ENCODE assay signal across 18 cellular contexts in genomic region chr10:86956841-86957448, GRCh38. TPM values are rescaled to one million over a fixed set of nuclear protein-coding genes. Genes with fewer than 3 reads are reported as not detected.
A peak's percentile ranks its signal among the peaks of the same experiment; 100 is the strongest.
DNase-seq lines count a peak whose midpoint lies in the region; ATAC-seq, FAIRE-seq and TF ChIP-seq lines count a peak whose summit lies in the region.
"Had no signal": no experiment of that assay in that cellular context is flagged by ENCODE, and none has a peak within 500 bp of the region (broad histone marks: within the 10 kb centered on the region; RNA-seq: fewer than 3 reads in every experiment).

No MANE protein-coding gene starts in this region.

- TF ChIP-seq RAD21 in H1 (IDR thresholded peaks at IDR 0.05 in 1 of 2, conservative IDR thresholded peaks at IDR 0.05 in 1 of 2; ENCODE audit: low read depth in 2 of 2, low read length in 2 of 2), result no peak

- FAIRE-seq in H1 (lab: Jason Lieb, UNC), result no peak
- FAIRE-seq: H54 had no signal

- peaks cover 5% of the 10 kb centered on the region for H3K36me3 Mint-ChIP-seq in nephron (ENCODE audit: low read depth)
- H3K36me3 Mint-ChIP-seq in T-helper 2 cell treated with Interferon-gamma antibody and Interleukin-4, amounts not matched to agents 5 μg/mL and 100 μg/mL, for 36 hours (ENCODE audit: low read depth), result peaks cover 1% of the 10 kb centered on the region
- H3K36me3 Mint-ChIP-seq: stimulated activated memory B cell treated with anti-CD40 and anti-IgM and Interleukin-4, amounts not matched to agents 10 μg/mL and 1 μg/mL and 100 μg/mL, for 72 hours had no signal

- peak overlapping the region; percentile 63 for H3K4ac ChIP-seq in H1 (replicated peaks; ENCODE audit: insufficient read length, low read depth, low read length)

- CTCF ChIA-PET in H1 (lab: Charles Lee; ENCODE audit: partially characterized antibody), result interaction anchor here (0.6 to 26.4 kb wide), 5 partner anchors 3 to 266 kb away, joined by 3 to 975 read pairs (median 3); partner anchors contain the start of genes ADIRF, MMRN2 and SNCG

- H2BK20ac ChIP-seq in H1 (ENCODE audit: low read length), result peak overlapping the region; percentile 96

- H3K36me3 ChIP-seq in H1 (ENCODE audit: control insufficient read depth in 2 of 4, insufficient read depth in 4 of 4, low read length in 3 of 4), result no peaks in the 10 kb centered on the region
- H3K36me3 ChIP-seq in tibial artery, result peaks cover 0 to 6% (median 0%) of the 10 kb centered on the region in 3 donors

- intact Hi-C loops in tibial artery (cut with DNase I; ENCODE audit: low total_unique reads), result no loop called here

- H3K4me1 ChIP-seq in H1 (replicated peaks in 1 of 4; ENCODE audit: control insufficient read depth in 3 of 4, insufficient read depth in 4 of 4, low read length in 3 of 4), result peaks cover 16 to 60% (median 48%) of the 10 kb centered on the region in 4 experiments
- peaks cover 15 to 91% (median 83%) of the 10 kb centered on the region in 4 donors for H3K4me1 ChIP-seq in tibial artery

- H3K79me1 ChIP-seq in H1 (ENCODE audit: low read depth, low read length), result no peaks in the 10 kb centered on the region

- TF ChIP-seq CTCF in H1 (IDR thresholded peaks at IDR 0.05; ENCODE audit: control extremely low read depth in 1 of 3, insufficient read depth in 1 of 3, low read depth in 1 of 3, low read length in 3 of 3) (no peak), nephron (IDR thresholded peaks at IDR 0.05; ENCODE audit: unreplicated experiment in 3 of 3) (no peak), tibial artery (IDR thresholded peaks at IDR 0.05) (no peak)

- H2BK12ac ChIP-seq in H1 (ENCODE audit: low read depth, low read length), result peak overlapping the region; percentile 99; the same call in 1 of the 2 replicates

- peak overlapping the region in 2 of 3 experiments; percentile 33 to 65 for H3K27ac Mint-ChIP-seq in nephron
- no peak overlapping the region for H3K27ac Mint-ChIP-seq in T-helper 2 cell treated with Interferon-gamma antibody and Interleukin-4, amounts not matched to agents 5 μg/mL and 100 μg/mL, for 36 hours
- H3K27ac Mint-ChIP-seq: activated T-helper 1 cell treated with anti-CD3 and anti-CD28 coated beads, Interleukin-12 subunit alpha, Interleukin-12 subunit beta, Interleukin-2, Interleukin-4 antibody, amounts not matched to agents 30 ng/mL and 10 ng/mL and 1 ng/mL, durations not matched to agents 14 hours and 24 hours and 36 hours; CD8-positive, alpha-beta T cell; stimulated activated memory B cell treated with anti-CD40 and anti-IgM and Interleukin-4, amounts not matched to agents 10 μg/mL and 1 μg/mL and 100 μg/mL, for 72 hours had no signal

- TF ChIP-seq POLR2A in H1 (IDR thresholded peaks at IDR 0.05; ENCODE audit: control extremely low read depth in 1 of 2, low read depth in 2 of 2, low read length in 2 of 2), result no peak

- H4K91ac ChIP-seq in H1 (replicated peaks; ENCODE audit: insufficient read length, low read length), result peak overlapping the region; percentile 91

- peak overlapping the region; percentile 89 for H2BK120ac ChIP-seq in H1 (replicated peaks; ENCODE audit: low read depth, low read length)

- H2BK5ac ChIP-seq in H1 (ENCODE audit: low read depth, low read length), result peak overlapping the region; percentile 99; the same call in 1 of the 2 replicates

- no peaks in the 10 kb centered on the region for H3K79me2 ChIP-seq in H1 (ENCODE audit: control insufficient read depth in 1 of 2, insufficient read depth in 2 of 2, low read length in 2 of 2)

- 88% methylated on average over 7 of the region's 7 CpGs; no CpG with 5 or more reads in 1 of the 2 experiments for WGBS in H1 (ENCODE audit: extremely low coverage in 1 of 2, insufficient coverage in 1 of 2, insufficient read length in 1 of 2, insufficient replicate concordance in 2 of 2, low coverage in 1 of 2, low lambda C conversion rate in 2 of 2, missing lambda C conversion rate in 1 of 2), 2 experiments

- peak; percentile 90 for DNase-seq in SK-N-DZ (ENCODE audit: low spot score)
- peak in 1 of 2 experiments; percentile 45 for DNase-seq in H1 (ENCODE audit: low read depth in 1 of 2, low spot score in 2 of 2)
- DNase-seq in tibial artery, result peak in 1 of 2 donors; percentile 79
- DNase-seq in T-helper 2 cell treated with Interferon-gamma antibody and Interleukin-4, amounts not matched to agents 5 μg/mL and 100 μg/mL, for 36 hours (ENCODE audit: low spot score), result no peak
- no peak for DNase-seq in Kasumi-1 (lab: John Stamatoyannopoulos, UW)
- DNase-seq: activated CD4-positive, alpha-beta T cell treated with anti-CD3 and anti-CD28 coated beads for 4 hours; body of pancreas; CD8-positive, alpha-beta T cell; GDM1; midbrain; stimulated activated CD4-positive, alpha-beta T cell treated with anti-CD3 and anti-CD28 coated beads, Interleukin-2, amount 100 ng/mL, for 48 hours had no signal

- H3K4me1 Mint-ChIP-seq in nephron, result peaks cover 43% of the 10 kb centered on the region
- H3K4me1 Mint-ChIP-seq in T-helper 2 cell treated with Interferon-gamma antibody and Interleukin-4, amounts not matched to agents 5 μg/mL and 100 μg/mL, for 36 hours (ENCODE audit: low read depth), result no peaks in the 10 kb centered on the region

- no peak for TF ChIP-seq EP300 in H1 (IDR thresholded peaks at IDR 0.05; ENCODE audit: borderline replicate concordance in 1 of 2, low read depth in 2 of 2, low read length in 2 of 2)

- H3K9me3 Mint-ChIP-seq in nephron, result peaks cover 11% of the 10 kb centered on the region
- H3K9me3 Mint-ChIP-seq in T-helper 2 cell treated with Interferon-gamma antibody and Interleukin-4, amounts not matched to agents 5 μg/mL and 100 μg/mL, for 36 hours, result peaks cover 7% of the 10 kb centered on the region

- H4K20me1 ChIP-seq in H1 (replicated peaks in 1 of 2; ENCODE audit: control insufficient read depth in 1 of 2, insufficient read depth in 2 of 2, low read length in 2 of 2), result no peaks in the 10 kb centered on the region

- no peak overlapping the region for H3K56ac ChIP-seq in H1 (replicated peaks; ENCODE audit: insufficient read length, low read depth, low read length)

- no peak overlapping the region for H4K8ac ChIP-seq in H1 (ENCODE audit: extremely low read depth, insufficient read depth, low read length)

- H3K4me3 ChIP-seq in H1 (ENCODE audit: extremely low read depth in 1 of 4, insufficient read depth in 2 of 4, low read depth in 3 of 4, low read length in 4 of 4) (no peak overlapping the region), tibial artery (peak overlapping the region; percentile 20 to 32)
- H3K4me3 ChIP-seq: body of pancreas had no signal

- H3K9me3 ChIP-seq in H1 (ENCODE audit: insufficient read depth in 2 of 2, low read depth in 1 of 2, low read length in 1 of 2) (peaks cover 3 to 6% of the 10 kb centered on the region in 2 experiments), tibial artery (no peaks in the 10 kb centered on the region)
- H3K9me3 ChIP-seq: body of pancreas had no signal

- peaks cover 3% of the 10 kb centered on the region for H3K27me3 Mint-ChIP-seq in nephron (ENCODE audit: low read depth)
- no peaks in the 10 kb centered on the region for H3K27me3 Mint-ChIP-seq in T-helper 2 cell treated with Interferon-gamma antibody and Interleukin-4, amounts not matched to agents 5 μg/mL and 100 μg/mL, for 36 hours (ENCODE audit: low read depth)

- no peak overlapping the region for H4K5ac ChIP-seq in H1 (ENCODE audit: insufficient read length, low read depth, low read length)

- peak overlapping the region; percentile 66; the same call in 1 of the 2 replicates for H2BK15ac ChIP-seq in H1 (ENCODE audit: low read length)

- no peak overlapping the region for H3K4me2 ChIP-seq in H1 (ENCODE audit: insufficient read depth in 1 of 2, low read depth in 2 of 2, low read length in 2 of 2)

- POLR2A ChIA-PET in H1 (lab: Charles Lee; ENCODE audit: partially characterized antibody), result interaction anchor here (1.2 to 4.4 kb wide), 6 partner anchors 10 to 136 kb away, joined by 3 to 38 read pairs (median 6); partner anchors contain the start of gene ADIRF

- H2AFZ ChIP-seq in H1 (ENCODE audit: low read length), result no peak overlapping the region

- H3K23ac ChIP-seq in H1 (ENCODE audit: insufficient read length), result no peak overlapping the region

- H3K23me2 ChIP-seq in H1 (ENCODE audit: low read depth, low read length), result no peaks in the 10 kb centered on the region

- H3K18ac ChIP-seq in H1 (ENCODE audit: extremely low read depth, low read length), result peak overlapping the region; percentile 85

- no peaks in the 10 kb centered on the region for H3K27me3 ChIP-seq in H1 (replicated peaks in 1 of 4; ENCODE audit: control insufficient read depth in 3 of 4, extremely low read depth in 1 of 4, insufficient read depth in 3 of 4, low read length in 3 of 4)
- no peaks in the 10 kb centered on the region for H3K27me3 ChIP-seq in tibial artery
- H3K27me3 ChIP-seq: body of pancreas had no signal

- H3K9ac ChIP-seq in H1 (replicated peaks in 1 of 4; ENCODE audit: extremely low read depth in 1 of 4, low read depth in 3 of 4, low read length in 3 of 4), result no peak overlapping the region

- peak overlapping the region; percentile 82; the same call in 1 of the 2 replicates for H2AK5ac ChIP-seq in H1 (ENCODE audit: low read depth, low read length)

- H3K4me3 Mint-ChIP-seq in nephron, result peak overlapping the region in 2 of 3 experiments; percentile 11 to 56
- H3K4me3 Mint-ChIP-seq in T-helper 2 cell treated with Interferon-gamma antibody and Interleukin-4, amounts not matched to agents 5 μg/mL and 100 μg/mL, for 36 hours, result no peak overlapping the region
- H3K4me3 Mint-ChIP-seq: activated T-helper 1 cell treated with anti-CD3 and anti-CD28 coated beads, Interleukin-12 subunit alpha, Interleukin-12 subunit beta, Interleukin-2, Interleukin-4 antibody, amounts not matched to agents 30 ng/mL and 10 ng/mL and 1 ng/mL, durations not matched to agents 14 hours and 24 hours and 36 hours; CD8-positive, alpha-beta T cell; stimulated activated memory B cell treated with anti-CD40 and anti-IgM and Interleukin-4, amounts not matched to agents 10 μg/mL and 1 μg/mL and 100 μg/mL, for 72 hours had no signal

- H3K27ac ChIP-seq in H1 (ENCODE audit: low read depth, low read length) (no peak overlapping the region), tibial artery (peak overlapping the region; percentile 91 to 94)

- no peak for ATAC-seq in GM18909 (IDR thresholded peaks at IDR 0.05; ENCODE audit: poor library complexity, unreplicated experiment)
- ATAC-seq: body of pancreas; CD8-positive, alpha-beta T cell; stimulated activated memory B cell treated with anti-CD40 and anti-IgM and Interleukin-4, amounts not matched to agents 10 μg/mL and 1 μg/mL and 100 μg/mL, for 72 hours had no signal

- no peak overlapping the region for H3K14ac ChIP-seq in H1 (ENCODE audit: insufficient read length)

RNA-seq across cellular contexts. Expression of gene MMRN2, which starts 0.5 kb away (rescaled TPM):
- 5.3 and 5.5 TPM in 2 replicates for polyA plus RNA-seq in SK-N-DZ (2014; cell fraction: cytosol; rRNA removed)
- polyA plus RNA-seq in SK-N-DZ (2014; cell fraction: nucleus; rRNA removed), result 9.7 and 14.5 TPM in 2 replicates
- total RNA-seq in H1 (2021; fragmentation: NEBNext Ultra II Directional; extraction: Animal tissue kit (Norgen Biotek cat#: 25700)), result 0.96 and 1.2 TPM in 2 replicates
- polyA plus RNA-seq in H1 (2011; rRNA removed), result 1.1 and 1.2 TPM in 2 replicates
- polyA plus RNA-seq in H1 (2011; cell fraction: cytosol; rRNA removed), result 3.0 TPM
- 2.9 TPM for polyA plus RNA-seq in H1 (2011; cell fraction: nucleus; rRNA removed)
- polyA plus RNA-seq in H1 (2012, experiment 1 of 2), result 0.52 to 2.5 TPM (median 2.0 TPM) in 4 replicates
- polyA plus RNA-seq in H1 (2012, experiment 2 of 2), result 0.93 TPM
- 2.1 TPM for polyA plus RNA-seq in H1 (2013, experiment 1 of 2)
- 1.8 TPM for polyA plus RNA-seq in H1 (2013, experiment 2 of 2)
- 2.3 and 2.7 TPM in 2 replicates for polyA minus RNA-seq in H1 (2011; rRNA and poly(A)+ RNA removed)
- polyA minus RNA-seq in H1 (2011; cell fraction: cytosol; rRNA and poly(A)+ RNA removed), result 1.1 TPM
- polyA minus RNA-seq in H1 (2011; cell fraction: nucleus; rRNA and poly(A)+ RNA removed), result 1.4 TPM
- total RNA-seq: activated T-helper 1 cell treated with anti-CD3 and anti-CD28 coated beads, Interleukin-12 subunit alpha, Interleukin-12 subunit beta, Interleukin-2, Interleukin-4 antibody, amounts not matched to agents 30 ng/mL and 10 ng/mL and 1 ng/mL, durations not matched to agents 14 hours and 24 hours and 36 hours; OCI-LY7; T-helper 1 cell treated with Interleukin-12 subunit alpha and Interleukin-12 subunit beta and Interleukin-4 antibody, amounts not matched to agents 30 ng/mL and 1 ng/mL, for 36 hours had no signal

RNA-seq across cellular contexts. Expression of gene SNCG, which starts 1.5 kb away (rescaled TPM):
- polyA plus RNA-seq in SK-N-DZ (2014; cell fraction: cytosol; rRNA removed), result 107 and 138 TPM in 2 replicates
- 117 and 139 TPM in 2 replicates for polyA plus RNA-seq in SK-N-DZ (2014; cell fraction: nucleus; rRNA removed)
- 4.4 and 4.8 TPM in 2 replicates for total RNA-seq in H1 (2021; fragmentation: NEBNext Ultra II Directional; extraction: Animal tissue kit (Norgen Biotek cat#: 25700))
- polyA plus RNA-seq in H1 (2011; rRNA removed), result 12.2 and 14.6 TPM in 2 replicates
- polyA plus RNA-seq in H1 (2011; cell fraction: cytosol; rRNA removed), result 22.4 TPM
- 13.2 TPM for polyA plus RNA-seq in H1 (2011; cell fraction: nucleus; rRNA removed)
- 6.8 to 14.9 TPM (median 10.7 TPM) in 4 replicates for polyA plus RNA-seq in H1 (2012, experiment 1 of 2)
- 8.0 TPM for polyA plus RNA-seq in H1 (2012, experiment 2 of 2)
- polyA plus RNA-seq in H1 (2013, experiment 1 of 2), result 6.2 TPM
- polyA plus RNA-seq in H1 (2013, experiment 2 of 2), result 5.9 TPM
- 0.88 and 3.1 TPM in 2 replicates for polyA minus RNA-seq in H1 (2011; rRNA and poly(A)+ RNA removed)
- 3.0 TPM for polyA minus RNA-seq in H1 (2011; cell fraction: cytosol; rRNA and poly(A)+ RNA removed)
- polyA minus RNA-seq in H1 (2011; cell fraction: nucleus; rRNA and poly(A)+ RNA removed), result 4.1 TPM
- total RNA-seq: CD8-positive, alpha-beta T cell; OCI-LY7 had no signal

RNA-seq across cellular contexts. Expression of gene ADIRF, which starts 11.3 kb away (rescaled TPM):
- polyA plus RNA-seq in SK-N-DZ (2014; cell fraction: cytosol; rRNA removed), result not detected in 2 replicates
- polyA plus RNA-seq in SK-N-DZ (2014; cell fraction: nucleus; rRNA removed), result not detected in 2 replicates
- total RNA-seq in H1 (2021; fragmentation: NEBNext Ultra II Directional; extraction: Animal tissue kit (Norgen Biotek cat#: 25700)), result not detected in 2 replicates
- polyA plus RNA-seq in H1 (2011; rRNA removed), result not detected in 2 replicates
- not detected for polyA plus RNA-seq in H1 (2011; cell fraction: cytosol; rRNA removed)
- not detected for polyA plus RNA-seq in H1 (2011; cell fraction: nucleus; rRNA removed)
- polyA plus RNA-seq in H1 (2012, experiment 1 of 2), result not detected in 4 replicates
- not detected for polyA plus RNA-seq in H1 (2012, experiment 2 of 2)
- polyA plus RNA-seq in H1 (2013, experiment 1 of 2), result 0.08 TPM
- polyA plus RNA-seq in H1 (2013, experiment 2 of 2), result 0.20 TPM
- not detected in 2 replicates for polyA minus RNA-seq in H1 (2011; rRNA and poly(A)+ RNA removed)
- not detected for polyA minus RNA-seq in H1 (2011; cell fraction: cytosol; rRNA and poly(A)+ RNA removed)
- not detected for polyA minus RNA-seq in H1 (2011; cell fraction: nucleus; rRNA and poly(A)+ RNA removed)
- total RNA-seq: activated T-helper 1 cell treated with anti-CD3 and anti-CD28 coated beads, Interleukin-12 subunit alpha, Interleukin-12 subunit beta, Interleukin-2, Interleukin-4 antibody, amounts not matched to agents 30 ng/mL and 10 ng/mL and 1 ng/mL, durations not matched to agents 14 hours and 24 hours and 36 hours; CD8-positive, alpha-beta T cell; OCI-LY7; T-helper 1 cell treated with Interleukin-12 subunit alpha and Interleukin-12 subunit beta and Interleukin-4 antibody, amounts not matched to agents 30 ng/mL and 1 ng/mL, for 36 hours had no signal

Comparison
In these comparisons a context has a peak if more than half of its experiments do, and no peak if none do; other contexts are left out.
1. H3K4me3 ChIP-seq: peak in tibial artery (2 of 2); none in H1 (0 of 4).